Comparison of ENCODE assay signal across 35 cellular contexts in the genomic region with DNA sequence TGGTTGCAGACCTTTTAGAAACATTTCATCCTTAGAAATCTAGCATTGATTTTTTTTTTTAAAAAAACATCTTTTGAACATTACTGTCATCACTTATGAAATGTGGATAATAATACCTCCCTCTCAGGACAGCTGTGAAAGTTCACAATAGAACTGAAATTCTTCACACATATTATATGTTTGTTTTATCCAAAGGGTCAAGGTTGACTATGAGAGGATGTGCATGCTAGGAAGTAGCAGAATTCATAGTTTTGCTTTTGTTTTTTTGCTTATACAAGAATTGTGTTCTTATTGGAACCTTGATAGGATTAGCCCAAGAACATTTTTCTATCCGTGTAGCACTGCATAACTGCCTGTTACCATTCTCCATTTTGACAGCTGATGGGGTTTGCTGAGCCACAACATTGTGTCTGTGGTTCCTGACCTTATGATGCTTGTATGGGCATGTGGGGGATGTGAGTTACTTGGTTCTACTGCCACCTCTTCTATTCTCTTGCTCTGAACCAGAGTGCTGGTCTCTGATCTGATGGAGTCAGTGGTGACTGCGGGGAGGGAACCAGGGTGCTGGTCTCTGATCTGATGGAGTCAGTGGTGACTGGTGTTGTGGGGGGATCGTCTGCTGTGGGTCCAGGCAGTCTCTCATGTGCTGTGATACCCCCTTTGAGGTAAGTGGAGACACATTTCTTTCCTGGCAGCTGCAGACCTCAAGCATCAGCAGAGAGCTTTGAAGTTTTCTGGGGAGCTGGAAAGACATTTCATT. TPM values are rescaled to one million over a fixed set of nuclear protein-coding genes. Genes with fewer than 3 reads are reported as not detected.
"Had no signal": no experiment of that assay in that cellular context is flagged by ENCODE, and none has a peak within 500 bp of the region (broad histone marks: within the 10 kb centered on the region; RNA-seq: fewer than 3 reads in every experiment).

No MANE protein-coding gene starts in this region.

- H3K9ac ChIP-seq: KMS-11, SK-N-SH had no signal

- H3K4me2 ChIP-seq: KMS-11, SK-N-SH had no signal

- H3K36me3 ChIP-seq: adrenal gland, breast epithelium, MG63, Peyer's patch, SJSA1 had no signal

- H3K27me3 ChIP-seq: adrenal gland, body of pancreas, breast epithelium, MG63, Peyer's patch, SJSA1 had no signal

- H3K4me3 ChIP-seq: adrenal gland, body of pancreas, breast epithelium, MG63, Peyer's patch, SJSA1 had no signal

- DNase-seq: activated CD4-positive, alpha-beta memory T cell treated with anti-CD3 and anti-CD28 coated beads for 36 hours; activated CD4-positive, alpha-beta T cell treated with anti-CD3 and anti-CD28 coated beads for 36 hours; activated CD4-positive, alpha-beta T cell treated with anti-CD3 and anti-CD28 coated beads, Interleukin-2, amount 10 ng/mL, durations not matched to agents 7 days and 5 days; activated CD8-positive, alpha-beta memory T cell treated with anti-CD3 and anti-CD28 coated beads, Interleukin-2, amount 50 U/mL, for 4 hours; activated gamma-delta T cell treated with Interleukin-2 at 50 U/mL for 16 hours; activated naive CD4-positive, alpha-beta T cell treated with anti-CD3 and anti-CD28 coated beads for 36 hours; activated T-cell treated with anti-CD3 and anti-CD28 coated beads for 4 hours; activated T-cell treated with anti-CD3 and anti-CD28 coated beads, Interleukin-2, amount 50 U/mL, for 4 hours; adrenal gland; body of pancreas; caudate nucleus; MG63; NCI-H1048; NCI-H1105 treated with DMSO at 0.1 percent for 48 hours; NCI-H1436; NCI-H1694; NCI-H1930; NCI-H2081 treated with DMSO at 0.1 percent for 48 hours; NCI-H226; NCI-H446 treated with DMSO at 0.1 percent for 48 hours; NCI-H524; NCI-H69; NCI-H82; PC-3; Peyer's patch; RPMI8226; SHP77 treated with DMSO at 0.1 percent for 48 hours; SK-N-SH had no signal

- H3K9me3 ChIP-seq: adrenal gland, body of pancreas, breast epithelium, MG63, Peyer's patch, SJSA1, SK-N-SH had no signal

- ATAC-seq: activated CD4-positive, alpha-beta T cell treated with anti-CD3 and anti-CD28 coated beads for 36 hours; activated CD4-positive, CD25-positive, alpha-beta regulatory T cell treated with anti-CD3 and anti-CD28 coated beads, Interleukin-2, amount 50 U/mL, for 24 hours; activated naive CD4-positive, alpha-beta T cell treated with anti-CD3 and anti-CD28 coated beads, Interleukin-2, amount 50 U/mL, for 72 hours; activated T-cell treated with anti-CD3 and anti-CD28 coated beads, Interleukin-2, amount 50 U/mL, for 4 hours; body of pancreas; PC-3; WTC11 had no signal

- H3K4me1 ChIP-seq: adrenal gland, body of pancreas, breast epithelium, Peyer's patch, SJSA1 had no signal

- H3K27ac ChIP-seq: adrenal gland, body of pancreas, breast epithelium, KMS-11, Peyer's patch, SJSA1 had no signal

RNA-seq across cellular contexts. Expression of a gene that starts 27.1 kb away (rescaled TPM):
- total RNA-seq: activated CD4-positive, alpha-beta memory T cell treated with anti-CD3 and anti-CD28 coated beads for 36 hours; activated CD4-positive, alpha-beta T cell treated with anti-CD3 and anti-CD28 coated beads for 36 hours; activated CD4-positive, alpha-beta T cell treated with anti-CD3 and anti-CD28 coated beads, Interleukin-2, amount 10 ng/mL, durations not matched to agents 7 days and 5 days; activated naive CD4-positive, alpha-beta T cell treated with anti-CD3 and anti-CD28 coated beads for 36 hours; activated naive CD4-positive, alpha-beta T cell treated with anti-CD3 and anti-CD28 coated beads, Interleukin-2, amount 50 U/mL, for 72 hours; activated T-cell treated with anti-CD3 and anti-CD28 coated beads, Interleukin-2, amount 50 U/mL, for 4 hours; activated T-helper 1 cell treated with anti-CD3 and anti-CD28 coated beads, Interleukin-12 subunit alpha, Interleukin-12 subunit beta, Interleukin-2, Interleukin-4 antibody, amounts not matched to agents 30 ng/mL and 10 ng/mL and 1 ng/mL, durations not matched to agents 14 hours and 24 hours and 36 hours; adrenal gland; body of pancreas; Peyer's patch; SJSA1; WTC11 had no signal
- polyA plus RNA-seq: adrenal gland had no signal
